In genomic region chr6:35498407-35499045, GRCh38 we compare ENCODE assay signal across 8 cellular contexts.
DNase-seq lines count a peak whose midpoint lies in the region; ATAC-seq and TF ChIP-seq lines count a peak whose summit lies in the region.

No MANE protein-coding gene starts in this region.

- no peak for TF ChIP-seq CTCF in AG09309 (IDR thresholded peaks at IDR 0.05; ENCODE audit: control insufficient read depth, insufficient read depth, low read depth, low read length, missing control alignments)
- TF ChIP-seq CTCF in LNCaP clone FGC (IDR thresholded peaks at IDR 0.05; ENCODE audit: control insufficient read depth, extremely low read depth, insufficient read depth): no peak

- H3K36me3 Mint-ChIP-seq in central memory CD8-positive, alpha-beta T cell (ENCODE audit: insufficient read depth): no peaks in the 10 kb centered on the region

- DNase-seq in AG09309 (ENCODE audit: low read depth) (no peak), LNCaP clone FGC (ENCODE audit: low read depth) (no peak), AG08396 (ENCODE audit: low spot score) (no peak)
- DNase-seq in central memory CD8-positive, alpha-beta T cell (ENCODE audit: low spot score in 2 of 2): no peak

- peaks cover 10 to 30% of the 10 kb centered on the region in 2 donors for H3K4me1 ChIP-seq in muscle layer of duodenum (ENCODE audit: control insufficient read depth in 1 of 2, insufficient read depth in 2 of 2, low read length in 2 of 2)

- peak overlapping the region; percentile 73 for H3K4me3 Mint-ChIP-seq in central memory CD8-positive, alpha-beta T cell

- peaks cover 10% of the 10 kb centered on the region for H3K27me3 ChIP-seq in muscle layer of duodenum (ENCODE audit: low read depth, low read length)

- H3K4me3 ChIP-seq in AG09309 (ENCODE audit: control insufficient read depth, low read depth, low read length) (peak overlapping the region; percentile 74), LNCaP clone FGC (ENCODE audit: low read depth, low read length) (peak overlapping the region; percentile 60), muscle layer of duodenum (ENCODE audit: low read depth in 1 of 2, low read length in 2 of 2) (peak overlapping the region; percentile 44 to 68)

- no peaks in the 10 kb centered on the region for H3K9me3 ChIP-seq in muscle layer of duodenum (ENCODE audit: control insufficient read depth in 1 of 2, low read length in 2 of 2)

- no peaks in the 10 kb centered on the region for H3K9me3 Mint-ChIP-seq in central memory CD8-positive, alpha-beta T cell

- H3K27ac Mint-ChIP-seq in central memory CD8-positive, alpha-beta T cell (ENCODE audit: low read depth): peak overlapping the region; percentile 35

- no peaks in the 10 kb centered on the region for H3K36me3 ChIP-seq in muscle layer of duodenum (ENCODE audit: control insufficient read depth in 1 of 2, insufficient read depth in 2 of 2, low read length in 2 of 2)

- peaks cover 15% of the 10 kb centered on the region for H3K4me1 Mint-ChIP-seq in central memory CD8-positive, alpha-beta T cell

- no peak for ATAC-seq in central memory CD8-positive, alpha-beta T cell (replicated peaks; ENCODE audit: extremely low read depth, poor library complexity, severe bottlenecking)
- no peak for ATAC-seq in HG02840 (IDR thresholded peaks at IDR 0.05; ENCODE audit: low FRiP score, unreplicated experiment)
- ATAC-seq in HG02885 (IDR thresholded peaks at IDR 0.05; ENCODE audit: poor library complexity, unreplicated experiment): no peak
- no peak for ATAC-seq in GM21529 (IDR thresholded peaks at IDR 0.05; ENCODE audit: unreplicated experiment)

- H3K27ac ChIP-seq in muscle layer of duodenum (ENCODE audit: low read length): no peak overlapping the region

- peaks cover 38% of the 10 kb centered on the region for H3K27me3 Mint-ChIP-seq in central memory CD8-positive, alpha-beta T cell
